Comparison of ENCODE assay signal across 1 cellular context in the genomic region with DNA sequence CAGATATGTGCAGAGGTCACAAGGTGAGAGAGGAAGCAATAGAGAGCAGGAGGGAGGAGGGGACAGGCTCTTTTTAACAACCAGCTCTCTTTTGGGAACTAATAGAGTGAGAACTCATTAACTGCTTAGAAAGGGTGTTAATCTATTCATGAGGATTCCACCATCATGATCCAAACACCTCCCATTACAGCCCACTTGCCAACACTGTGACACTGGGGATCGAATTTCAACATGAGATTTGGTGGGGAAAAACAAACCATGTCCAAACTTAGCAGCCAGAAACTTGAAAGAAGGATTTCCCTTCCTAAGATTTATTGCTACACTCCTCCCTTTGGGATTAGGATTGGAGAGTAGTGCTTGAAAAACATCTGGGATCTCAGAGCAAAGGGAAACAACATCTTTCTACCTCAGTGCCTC.
TF ChIP-seq lines count a peak whose summit lies in the region.

No MANE protein-coding gene starts in this region.

TF ChIP-seq in H1, 55 proteins besides CTCF, POLR2A, EP300 and RAD21 (continued from another document):
- TF ChIP-seq, protein P1, sequence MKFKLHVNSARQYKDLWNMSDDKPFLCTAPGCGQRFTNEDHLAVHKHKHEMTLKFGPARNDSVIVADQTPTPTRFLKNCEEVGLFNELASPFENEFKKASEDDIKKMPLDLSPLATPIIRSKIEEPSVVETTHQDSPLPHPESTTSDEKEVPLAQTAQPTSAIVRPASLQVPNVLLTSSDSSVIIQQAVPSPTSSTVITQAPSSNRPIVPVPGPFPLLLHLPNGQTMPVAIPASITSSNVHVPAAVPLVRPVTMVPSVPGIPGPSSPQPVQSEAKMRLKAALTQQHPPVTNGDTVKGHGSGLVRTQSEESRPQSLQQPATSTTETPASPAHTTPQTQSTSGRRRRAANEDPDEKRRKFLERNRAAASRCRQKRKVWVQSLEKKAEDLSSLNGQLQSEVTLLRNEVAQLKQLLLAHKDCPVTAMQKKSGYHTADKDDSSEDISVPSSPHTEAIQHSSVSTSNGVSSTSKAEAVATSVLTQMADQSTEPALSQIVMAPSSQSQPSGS (IDR thresholded peaks at IDR 0.05; ENCODE audit: low read length): no peak
- TF ChIP-seq HDAC2 (IDR thresholded peaks at IDR 0.05; ENCODE audit: borderline replicate concordance in 1 of 2, low read depth in 2 of 2, low read length in 2 of 2): no peak
- TF ChIP-seq, protein P2, sequence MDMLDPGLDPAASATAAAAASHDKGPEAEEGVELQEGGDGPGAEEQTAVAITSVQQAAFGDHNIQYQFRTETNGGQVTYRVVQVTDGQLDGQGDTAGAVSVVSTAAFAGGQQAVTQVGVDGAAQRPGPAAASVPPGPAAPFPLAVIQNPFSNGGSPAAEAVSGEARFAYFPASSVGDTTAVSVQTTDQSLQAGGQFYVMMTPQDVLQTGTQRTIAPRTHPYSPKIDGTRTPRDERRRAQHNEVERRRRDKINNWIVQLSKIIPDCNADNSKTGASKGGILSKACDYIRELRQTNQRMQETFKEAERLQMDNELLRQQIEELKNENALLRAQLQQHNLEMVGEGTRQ (IDR thresholded peaks at IDR 0.05; ENCODE audit: low read length): no peak
- no peak for TF ChIP-seq ZNF274 (IDR thresholded peaks at IDR 0.05; ENCODE audit: borderline replicate concordance, extremely low read depth, low read length)
- TF ChIP-seq TAF7 (optimal IDR thresholded peaks at IDR 0.05; ENCODE audit: borderline replicate concordance, low read depth, low read length): no peak
- no peak for TF ChIP-seq CBX5 (IDR thresholded peaks at IDR 0.05; ENCODE audit: low read depth, low read length)
- no peak for TF ChIP-seq TAF1 (IDR thresholded peaks at IDR 0.05; ENCODE audit: low read depth, low read length)
- no peak for TF ChIP-seq POLR2AphosphoS5 (IDR thresholded peaks at IDR 0.05; ENCODE audit: low read depth, low read length)
- no peak for TF ChIP-seq BRCA1 (IDR thresholded peaks at IDR 0.05; ENCODE audit: low read depth, low read length)
- no peak for TF ChIP-seq SIX5 (IDR thresholded peaks at IDR 0.05; ENCODE audit: low read depth, low read length)
- no peak for TF ChIP-seq SAP30 (IDR thresholded peaks at IDR 0.05; ENCODE audit: insufficient read depth, insufficient replicate concordance, low read length)
- no peak for TF ChIP-seq KDM1A (IDR thresholded peaks at IDR 0.05; ENCODE audit: borderline replicate concordance, low read length)
- TF ChIP-seq RNF2 (IDR thresholded peaks at IDR 0.05; ENCODE audit: borderline replicate concordance, low read depth, low read length, missing control alignments, poor library complexity, severe bottlenecking): no peak
- no peak for TF ChIP-seq TCF12 (IDR thresholded peaks at IDR 0.05; ENCODE audit: low read depth, low read length)
- TF ChIP-seq HDAC6 (IDR thresholded peaks at IDR 0.05; ENCODE audit: low read depth, low read length): no peak
- no peak for TF ChIP-seq SP4 (IDR thresholded peaks at IDR 0.05; ENCODE audit: low read length)
- no peak for TF ChIP-seq CHD1 (IDR thresholded peaks at IDR 0.05; ENCODE audit: low read depth, low read length)
TF ChIP-seq in H1: peak in this region for 0.
